In the genomic region with DNA sequence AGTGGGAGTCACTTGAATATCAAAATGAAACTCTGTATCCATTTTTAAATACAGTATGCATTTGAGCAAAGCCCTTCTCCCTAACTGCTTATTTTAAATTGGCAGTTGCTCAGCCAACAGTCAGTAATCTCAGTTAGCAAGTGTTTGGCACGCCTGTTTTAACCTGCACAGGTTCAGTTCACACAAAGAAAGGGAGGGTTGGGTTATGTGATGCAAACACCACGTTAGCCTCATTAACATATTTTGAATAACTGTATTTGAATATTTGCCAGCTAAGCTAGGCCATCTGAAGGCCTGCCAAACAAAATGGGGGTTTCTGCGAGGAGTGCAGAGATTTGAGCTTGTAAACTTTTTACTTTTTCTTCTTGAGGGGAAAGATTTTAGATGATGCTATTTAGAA, we compare ENCODE assay signal across 14 cellular contexts. TPM values are rescaled to one million over a fixed set of nuclear protein-coding genes. Genes with fewer than 3 reads are reported as not detected.
DNase-seq lines count a peak whose midpoint lies in the region; ATAC-seq and TF ChIP-seq lines count a peak whose summit lies in the region.
"Had no signal": no experiment of that assay in that cellular context is flagged by ENCODE, and none has a peak within 500 bp of the region (broad histone marks: within the 10 kb centered on the region; RNA-seq: fewer than 3 reads in every experiment).

No MANE protein-coding gene starts in this region.

- H3K4me1 ChIP-seq in transverse colon, result peaks cover 69 to 100% (median 88%) of the 10 kb centered on the region in 4 donors

- TF ChIP-seq POLR2A in transverse colon (IDR thresholded peaks at IDR 0.05), result no peak

- no peaks in the 10 kb centered on the region for H3K36me3 ChIP-seq in transverse colon

- H3K27ac Mint-ChIP-seq in activated B cell treated with CpG ODN at 0.5 μM for 24 hours, result peak overlapping the region; percentile 75
- H3K27ac Mint-ChIP-seq in immature natural killer cell, result peak overlapping the region in 5 of 6 donors; percentile 61 to 97 (median 86)

- H3K4me3 ChIP-seq in transverse colon, result no peak overlapping the region

- CTCF ChIA-PET in activated B cell treated with CpG ODN at 0.5 μM for 24 hours (lab: Charles Lee), result interaction anchor here (3.8 kb wide), 1 partner anchor 19 kb away, joined by 12 read pairs; no protein-coding TSS in a partner anchor

- no peaks in the 10 kb centered on the region for H3K27me3 Mint-ChIP-seq in activated B cell treated with CpG ODN at 0.5 μM for 24 hours
- H3K27me3 Mint-ChIP-seq in immature natural killer cell (ENCODE audit: low read depth in 3 of 3), result peaks cover 0 to 5% (median 1%) of the 10 kb centered on the region in 3 donors

- H3K4me1 Mint-ChIP-seq in activated B cell treated with CpG ODN at 0.5 μM for 24 hours (peaks cover 81% of the 10 kb centered on the region), immature natural killer cell (peaks cover 31 to 70% of the 10 kb centered on the region in 2 donors)

- POLR2A ChIA-PET in activated B cell treated with CpG ODN at 0.5 μM for 24 hours (lab: Charles Lee), result interaction anchor here (5.8 kb wide), 1 partner anchor 19 kb away, joined by 31 read pairs; a partner anchor contains a TSS

- WGBS in transverse colon (ENCODE audit: low coverage in 1 of 2), 2 donors, result 17 to 29% methylated on average over 1 to 3 of the region's 3 CpGs

- H3K36me3 Mint-ChIP-seq in activated B cell treated with CpG ODN at 0.5 μM for 24 hours (ENCODE audit: low read depth), result no peaks in the 10 kb centered on the region
- H3K36me3 Mint-ChIP-seq in immature natural killer cell, result no peaks in the 10 kb centered on the region

- H3K27ac ChIP-seq in transverse colon, result peak overlapping the region; percentile 75 to 87 (median 83)
- H3K27ac ChIP-seq: 22Rv1 had no signal

- no peaks in the 10 kb centered on the region for H3K27me3 ChIP-seq in transverse colon

- DNase-seq in DMS 273 (lab: John Stamatoyannopoulos, UW; ENCODE audit: unreplicated experiment) (peak; percentile 42), DMS 273 treated with DMSO at 0.1 percent for 48 hours (lab: John Stamatoyannopoulos, UW) (no peak), activated B cell treated with CpG ODN at 0.5 μM for 24 hours (no peak), immature natural killer cell (no peak), transverse colon (no peak), T-helper 9 cell (no peak), SIG-M5 treated with dmso at 0.1 percent for 504 hours (lab: John Stamatoyannopoulos, UW; ENCODE audit: unreplicated experiment) (no peak), NCI-H510A treated with DMSO at 0.1 percent for 48 hours (lab: John Stamatoyannopoulos, UW) (no peak)
- DNase-seq: activated CD4-positive, CD25-positive, alpha-beta regulatory T cell treated with anti-CD3 and anti-CD28 coated beads, Interleukin-2, amount 50 U/mL, for 72 hours; DMS79; MV-4-11; stimulated activated CD4-positive, alpha-beta T cell treated with anti-CD3 and anti-CD28 coated beads, Interleukin-12 subunit alpha, Interleukin-12 subunit beta, amount 100 ng/mL, for 4 hours had no signal

- TF ChIP-seq EP300 in transverse colon (IDR thresholded peaks at IDR 0.05; ENCODE audit: low read depth), result no peak

- TF ChIP-seq CTCF in activated B cell treated with CpG ODN at 0.5 μM for 24 hours (IDR thresholded peaks at IDR 0.05) (no peak), transverse colon (IDR thresholded peaks at IDR 0.05) (no peak)

- in situ Hi-C loops in transverse colon (cut with MboI; ENCODE audit: low pct_ligation_motif_present in 1 of 4, low pct_unique_long_range_greater_than_20kb in 1 of 4, low sequenced_read_pairs in 3 of 4), result no loop called here

- H3K9me3 Mint-ChIP-seq in activated B cell treated with CpG ODN at 0.5 μM for 24 hours, result no peaks in the 10 kb centered on the region
- no peaks in the 10 kb centered on the region for H3K9me3 Mint-ChIP-seq in immature natural killer cell

- H3K4me3 Mint-ChIP-seq in activated B cell treated with CpG ODN at 0.5 μM for 24 hours, result no peak overlapping the region
- H3K4me3 Mint-ChIP-seq in immature natural killer cell, result no peak overlapping the region

- peak; percentile 35 for ATAC-seq in activated B cell treated with CpG ODN at 0.5 μM for 24 hours (ENCODE audit: low read depth)
- ATAC-seq: Panc1 had no signal

- H3K9me3 ChIP-seq in transverse colon, result no peaks in the 10 kb centered on the region

- intact Hi-C loops in activated B cell treated with CpG ODN at 0.5 μM for 24 hours (cut with micrococcal nuclease), result no loop called here
- intact Hi-C loops in transverse colon (cut with DNase I; ENCODE audit: low total_unique reads), result no loop called here

RNA-seq across cellular contexts. Expression of a gene that starts 19.8 kb away (rescaled TPM):
- total RNA-seq in activated B cell treated with CpG ODN at 0.5 μM for 24 hours (11.9 and 12.0 TPM in 2 replicates), transverse colon (10 to 100 TPM; 33.0 to 72.7 (median 62.2) TPM)
- polyA plus RNA-seq in immature natural killer cell, result 1 to 10 TPM in 2 of 3 donors, not detected in 1; 1.9 to 2.9 TPM
